18 cellular contexts compared by ENCODE assay signal in the genomic region with DNA sequence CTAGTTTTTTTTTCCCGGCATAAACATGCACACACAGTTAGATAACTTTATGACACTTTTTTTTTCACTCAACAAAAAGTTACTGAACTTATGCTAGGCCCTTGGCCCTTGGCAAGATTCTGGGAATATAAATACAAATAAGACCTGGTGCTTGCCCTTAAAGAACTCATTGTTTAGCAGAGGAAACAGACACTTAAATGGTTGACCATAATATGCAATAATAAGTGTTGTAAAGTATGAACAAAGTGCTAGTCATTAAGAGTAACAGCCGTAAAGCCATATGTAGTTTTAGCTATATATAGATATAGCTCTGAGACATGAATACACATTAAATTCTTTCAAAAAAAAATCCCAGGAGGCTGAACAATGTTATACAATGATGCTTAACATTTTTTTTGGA.
A peak's percentile ranks its signal among the peaks of the same experiment; 100 is the strongest.
DNase-seq lines count a peak whose midpoint lies in the region; ATAC-seq, FAIRE-seq and TF ChIP-seq lines count a peak whose summit lies in the region.
"Had no signal": no experiment of that assay in that cellular context is flagged by ENCODE, and none has a peak within 500 bp of the region (broad histone marks: within the 10 kb centered on the region; RNA-seq: fewer than 3 reads in every experiment).

No MANE protein-coding gene starts in this region.

- ATAC-seq in mucosa of descending colon (peak; percentile 36), HG02678 (IDR thresholded peaks at IDR 0.05; ENCODE audit: unreplicated experiment) (no peak), GM21723 (IDR thresholded peaks at IDR 0.05; ENCODE audit: unreplicated experiment) (no peak)
- ATAC-seq in activated CD4-positive, alpha-beta T cell treated with anti-CD3 and anti-CD28 coated beads for 36 hours, result no peak

- peak; percentile 68 for DNase-seq in NCI-H446 treated with DMSO at 0.1 percent for 48 hours (lab: John Stamatoyannopoulos, UW)
- peak; percentile 59 for DNase-seq in endothelial cell of umbilical vein (ENCODE audit: low read depth, low spot score)
- no peak for DNase-seq in mucosa of descending colon
- DNase-seq in activated CD4-positive, alpha-beta T cell treated with anti-CD3 and anti-CD28 coated beads for 36 hours, result no peak
- DNase-seq: ACHN; CD4-positive, alpha-beta T cell; DMS153; DMS79; GDM1; H9 had no signal

- H3K4me1 ChIP-seq in OCI-LY1 (ENCODE audit: insufficient read depth, low read length, severe bottlenecking) (no peaks in the 10 kb centered on the region), endothelial cell of umbilical vein (ENCODE audit: control insufficient read depth, extremely low read depth, insufficient read depth, low read length) (no peaks in the 10 kb centered on the region), mucosa of descending colon (ENCODE audit: low read depth) (no peaks in the 10 kb centered on the region)

- no peak overlapping the region for H3K27ac Mint-ChIP-seq in activated CD4-positive, alpha-beta T cell treated with anti-CD3 and anti-CD28 coated beads for 36 hours
- H3K27ac Mint-ChIP-seq: CD4-positive, alpha-beta T cell; H9 had no signal

- TF ChIP-seq CTCF in OCI-LY1 (IDR thresholded peaks at IDR 0.05; ENCODE audit: low read length) (no peak), endothelial cell of umbilical vein (IDR thresholded peaks at IDR 0.05; ENCODE audit: extremely low read depth in 1 of 2, insufficient read depth in 1 of 2, low read depth in 1 of 2, low read length in 2 of 2) (no peak), mucosa of descending colon (IDR thresholded peaks at IDR 0.05) (no peak)

- H3K4me2 ChIP-seq in OCI-LY1 (ENCODE audit: low read length) (no peak overlapping the region), endothelial cell of umbilical vein (ENCODE audit: insufficient read depth, low read length) (no peak overlapping the region)

- no peaks in the 10 kb centered on the region for H3K4me1 Mint-ChIP-seq in activated CD4-positive, alpha-beta T cell treated with anti-CD3 and anti-CD28 coated beads for 36 hours
- H3K4me1 Mint-ChIP-seq: H9 had no signal

- H3K27ac ChIP-seq in OCI-LY1 (ENCODE audit: low read depth, low read length, poor library complexity, severe bottlenecking), result no peak overlapping the region
- no peak overlapping the region for H3K27ac ChIP-seq in endothelial cell of umbilical vein (ENCODE audit: insufficient read depth, low read depth, low read length)
- H3K27ac ChIP-seq: C4-2B, HL-60 had no signal

- H3K9ac ChIP-seq in OCI-LY1 (ENCODE audit: low read length), result no peak overlapping the region
- H3K9ac ChIP-seq in endothelial cell of umbilical vein (replicated peaks; ENCODE audit: extremely low read depth, insufficient read depth, low read length), result no peak overlapping the region

- H3K27me3 ChIP-seq in OCI-LY1 (ENCODE audit: insufficient read depth, low read length), result no peaks in the 10 kb centered on the region
- no peaks in the 10 kb centered on the region for H3K27me3 ChIP-seq in endothelial cell of umbilical vein (ENCODE audit: control insufficient read depth in 2 of 2, insufficient read depth in 2 of 2, low read length in 2 of 2)

- no peaks in the 10 kb centered on the region for H3F3A ChIP-seq in OCI-LY1 (ENCODE audit: insufficient read depth, low read length)

- no peak overlapping the region for H3K4me3 ChIP-seq in OCI-LY1 (ENCODE audit: low read depth, low read length, poor library complexity, severe bottlenecking)
- H3K4me3 ChIP-seq in endothelial cell of umbilical vein (replicated peaks in 1 of 3; ENCODE audit: insufficient read depth in 1 of 3, low read depth in 1 of 3, low read length in 3 of 3), result no peak overlapping the region
- H3K4me3 ChIP-seq in mucosa of descending colon, result no peak overlapping the region

- H3K9me3 Mint-ChIP-seq in activated CD4-positive, alpha-beta T cell treated with anti-CD3 and anti-CD28 coated beads for 36 hours (ENCODE audit: low read depth), result peaks cover 2% of the 10 kb centered on the region
- H3K9me3 Mint-ChIP-seq: CD4-positive, alpha-beta T cell had no signal

- no peaks in the 10 kb centered on the region for H3K27me3 Mint-ChIP-seq in activated CD4-positive, alpha-beta T cell treated with anti-CD3 and anti-CD28 coated beads for 36 hours
- H3K27me3 Mint-ChIP-seq: CD4-positive, alpha-beta T cell had no signal

- no peaks in the 10 kb centered on the region for H4K20me1 ChIP-seq in OCI-LY1 (ENCODE audit: insufficient read depth, low read length)
- H4K20me1 ChIP-seq in endothelial cell of umbilical vein (replicated peaks; ENCODE audit: control insufficient read depth, extremely low read depth, insufficient read depth, low read length), result no peaks in the 10 kb centered on the region

- POLR2A ChIA-PET in endothelial cell of umbilical vein (lab: Charles Lee), result no interaction called here
- POLR2A ChIA-PET in activated CD4-positive, alpha-beta T cell treated with anti-CD3 and anti-CD28 coated beads for 36 hours (lab: Charles Lee), result no interaction called here

- H3K36me3 Mint-ChIP-seq in activated CD4-positive, alpha-beta T cell treated with anti-CD3 and anti-CD28 coated beads for 36 hours (ENCODE audit: low read depth), result no peaks in the 10 kb centered on the region

- intact Hi-C loops in endothelial cell of umbilical vein (cut with micrococcal nuclease), result no loop called here
- intact Hi-C loops in mucosa of descending colon (cut with DNase I, micrococcal nuclease), result no loop called here
- intact Hi-C loops in activated CD4-positive, alpha-beta T cell treated with anti-CD3 and anti-CD28 coated beads for 36 hours (cut with DNase I, micrococcal nuclease), result no loop called here

- no peaks in the 10 kb centered on the region for H3K9me2 ChIP-seq in OCI-LY1 (ENCODE audit: low read depth, low read length)

- H3K9me3 ChIP-seq in OCI-LY1 (ENCODE audit: low read length), result no peaks in the 10 kb centered on the region
- H3K9me3 ChIP-seq in endothelial cell of umbilical vein (replicated peaks; ENCODE audit: control insufficient read depth, insufficient read depth, low read length), result no peaks in the 10 kb centered on the region
- no peaks in the 10 kb centered on the region for H3K9me3 ChIP-seq in mucosa of descending colon

- H3K79me2 ChIP-seq in OCI-LY1 (ENCODE audit: insufficient read depth, low read length) (no peaks in the 10 kb centered on the region), endothelial cell of umbilical vein (ENCODE audit: control insufficient read depth, insufficient read depth, low read length) (no peaks in the 10 kb centered on the region)

- H3K4me3 Mint-ChIP-seq in activated CD4-positive, alpha-beta T cell treated with anti-CD3 and anti-CD28 coated beads for 36 hours, result no peak overlapping the region
- H3K4me3 Mint-ChIP-seq: CD4-positive, alpha-beta T cell; H9 had no signal

- CTCF ChIA-PET in endothelial cell of umbilical vein (lab: Charles Lee), result no interaction called here
- CTCF ChIA-PET in activated CD4-positive, alpha-beta T cell treated with anti-CD3 and anti-CD28 coated beads for 36 hours (lab: Charles Lee), result no interaction called here

- FAIRE-seq in endothelial cell of umbilical vein (lab: Jason Lieb, UNC), result no peak
- FAIRE-seq: A204.1, GM12892, H1 had no signal

- dilution Hi-C loops in endothelial cell of umbilical vein (cut with MboI; ENCODE audit: extremely low pct_ligation_motif_present, low sequenced_read_pairs), result no loop called here

- no peaks in the 10 kb centered on the region for H3K36me3 ChIP-seq in OCI-LY1 (ENCODE audit: insufficient read depth, low read length)
- H3K36me3 ChIP-seq in endothelial cell of umbilical vein (ENCODE audit: control insufficient read depth in 2 of 2, extremely low read depth in 1 of 2, insufficient read depth in 2 of 2, low read length in 2 of 2), result no peaks in the 10 kb centered on the region
- no peaks in the 10 kb centered on the region for H3K36me3 ChIP-seq in mucosa of descending colon (ENCODE audit: low read depth)

- H2AFZ ChIP-seq in OCI-LY1 (ENCODE audit: low read length), result 0 out of 2 replicates have a peak overlapping the region, but pooled peaks have one; percentile 47
- no peak overlapping the region for H2AFZ ChIP-seq in endothelial cell of umbilical vein (ENCODE audit: low read depth, low read length)

- TF ChIP-seq POLR2A in endothelial cell of umbilical vein (IDR thresholded peaks at IDR 0.05; ENCODE audit: low read depth, low read length), result no peak

- H3K9me1 ChIP-seq in endothelial cell of umbilical vein (replicated peaks; ENCODE audit: control insufficient read depth, extremely low read depth, insufficient read depth, low read length), result no peaks in the 10 kb centered on the region

- no TSS peak for BruUV-seq in endothelial cell of umbilical vein (replicated peaks; lab: Mats Ljungman, UMichigan)

TF ChIP-seq in endothelial cell of umbilical vein, 7 proteins besides CTCF, POLR2A, EP300 and RAD21:
- TF ChIP-seq EZH2 (IDR thresholded peaks at IDR 0.05; ENCODE audit: borderline replicate concordance, low read depth, low read length, severe bottlenecking) (no peak), POLR2AphosphoS5 (IDR thresholded peaks at IDR 0.05; ENCODE audit: insufficient read depth, low read depth, low read length) (no peak), GATA2 (IDR thresholded peaks at IDR 0.05; ENCODE audit: insufficient read depth, insufficient read length, low read depth, low read length) (no peak), MYC (IDR thresholded peaks at IDR 0.05; ENCODE audit: low read depth, low read length) (no peak), FOS (IDR thresholded peaks at IDR 0.05; ENCODE audit: borderline replicate concordance, insufficient read depth, low read length) (no peak), JUN (IDR thresholded peaks at IDR 0.05; ENCODE audit: borderline replicate concordance, insufficient read depth, insufficient read length, low read depth) (no peak)
- TF ChIP-seq, protein P1, sequence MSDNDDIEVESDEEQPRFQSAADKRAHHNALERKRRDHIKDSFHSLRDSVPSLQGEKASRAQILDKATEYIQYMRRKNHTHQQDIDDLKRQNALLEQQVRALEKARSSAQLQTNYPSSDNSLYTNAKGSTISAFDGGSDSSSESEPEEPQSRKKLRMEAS (IDR thresholded peaks at IDR 0.05; ENCODE audit: insufficient read depth, insufficient read length), result no peak

Comparison
In these comparisons a context has a peak if more than half of its experiments do, and no peak if none do; other contexts are left out.
1. DNase-seq: peak in NCI-H446 treated with DMSO at 0.1 percent for 48 hours (single experiment) and endothelial cell of umbilical vein (single experiment); none in mucosa of descending colon (0 of 3) and activated CD4-positive, alpha-beta T cell treated with anti-CD3 and anti-CD28 coated beads for 36 hours (single experiment).